In genomic region chr6:43983632-43984031, GRCh38 we compare ENCODE assay signal across 15 cellular contexts.
DNase-seq lines count a peak whose midpoint lies in the region; ATAC-seq and TF ChIP-seq lines count a peak whose summit lies in the region.
"Had no signal": no experiment of that assay in that cellular context is flagged by ENCODE, and none has a peak within 500 bp of the region (broad histone marks: within the 10 kb centered on the region; RNA-seq: fewer than 3 reads in every experiment).

No MANE protein-coding gene starts in this region.

- no peak for ATAC-seq in lower lobe of right lung
- ATAC-seq in GM21576 (IDR thresholded peaks at IDR 0.05; ENCODE audit: unreplicated experiment), result no peak
- ATAC-seq: activated naive CD8-positive, alpha-beta T cell treated with anti-CD3 and anti-CD28 coated beads, Interleukin-2, amount 50 U/mL, for 24 hours had no signal

- DNase-seq in DMS153 treated with DMSO at 0.1 percent for 48 hours (lab: John Stamatoyannopoulos, UW; ENCODE audit: unreplicated experiment), result peak; percentile 47
- peak; percentile 88 for DNase-seq in NCI-H1092 treated with DMSO at 0.1 percent for 48 hours (lab: John Stamatoyannopoulos, UW)
- peak; percentile 88 for DNase-seq in NCI-H345 treated with DMSO at 0.1 percent for 48 hours (lab: John Stamatoyannopoulos, UW; ENCODE audit: unreplicated experiment)
- peak; percentile 10 for DNase-seq in lower lobe of right lung
- DNase-seq in hippocampal formation (lab: John Stamatoyannopoulos, UW), result no peak
- no peak for DNase-seq in RKO (ENCODE audit: low spot score)
- DNase-seq: activated CD4-positive, alpha-beta T cell treated with anti-CD3 and anti-CD28 coated beads, Interleukin-2, amount 10 ng/mL, durations not matched to agents 7 days and 5 days; activated naive CD8-positive, alpha-beta T cell treated with anti-CD3 and anti-CD28 coated beads, Interleukin-2, amount 50 U/mL, for 24 hours; HFFc6; MG63; NCI-H446 treated with DMSO at 0.1 percent for 48 hours; nucleus accumbens; PC-9 had no signal

- H3K9me3 ChIP-seq in lower lobe of right lung, result no peaks in the 10 kb centered on the region
- H3K9me3 ChIP-seq: MG63 had no signal

- no peak overlapping the region for H3K4me3 ChIP-seq in lower lobe of right lung
- H3K4me3 ChIP-seq: cardiac muscle cell, MG63, PC-9 had no signal

- H3K27me3 ChIP-seq in lower lobe of right lung (ENCODE audit: low read depth), result no peaks in the 10 kb centered on the region
- H3K27me3 ChIP-seq: cardiac muscle cell, MG63 had no signal

- intact Hi-C loops in lower lobe of right lung (cut with DNase I), result no loop called here

- TF ChIP-seq CTCF in lower lobe of right lung (IDR thresholded peaks at IDR 0.05), result no peak

- no peaks in the 10 kb centered on the region for H3K36me3 ChIP-seq in lower lobe of right lung
- H3K36me3 ChIP-seq: cardiac muscle cell, MG63 had no signal

- H3K4me1 ChIP-seq in lower lobe of right lung, result no peaks in the 10 kb centered on the region

- no peak overlapping the region for H3K27ac ChIP-seq in lower lobe of right lung
- H3K27ac ChIP-seq: cardiac muscle cell, PC-9 had no signal

Comparison
In these comparisons a context has a peak if more than half of its experiments do, and no peak if none do; other contexts are left out.
1. DNase-seq: peak in DMS153 treated with DMSO at 0.1 percent for 48 hours (single experiment), NCI-H1092 treated with DMSO at 0.1 percent for 48 hours (single experiment), NCI-H345 treated with DMSO at 0.1 percent for 48 hours (single experiment) and lower lobe of right lung (single experiment); none in hippocampal formation (0 of 2) and RKO (single experiment).